9 cellular contexts compared by ENCODE assay signal in genomic region chr5:169636477-169637084, GRCh38. TPM values are rescaled to one million over a fixed set of nuclear protein-coding genes. Genes with fewer than 3 reads are reported as not detected.
DNase-seq lines count a peak whose midpoint lies in the region; ATAC-seq and TF ChIP-seq lines count a peak whose summit lies in the region.
"Had no signal": no experiment of that assay in that cellular context is flagged by ENCODE, and none has a peak within 500 bp of the region (broad histone marks: within the 10 kb centered on the region; RNA-seq: fewer than 3 reads in every experiment).

No MANE protein-coding gene starts in this region.

- intact Hi-C loops in activated CD8-positive, alpha-beta T cell treated with anti-CD3 and anti-CD28 coated beads for 36 hours (cut with micrococcal nuclease) = no loop called here
- intact Hi-C loops in tibial artery (cut with DNase I; ENCODE audit: low total_unique reads) = no loop called here

- peak overlapping the region; percentile 96 to 98 for H3K4me3 Mint-ChIP-seq in activated T-cell treated with anti-CD3 and anti-CD28 coated beads, Interleukin-2, amount 50 U/mL, for 72 hours
- peak overlapping the region; percentile 82 for H3K4me3 Mint-ChIP-seq in activated CD8-positive, alpha-beta T cell treated with anti-CD3 and anti-CD28 coated beads for 36 hours

- H3K36me3 ChIP-seq in iPS-20b (ENCODE audit: insufficient read depth, low read depth, low read length) (no peaks in the 10 kb centered on the region), tibial artery (no peaks in the 10 kb centered on the region)

- no peaks in the 10 kb centered on the region for H3K27me3 Mint-ChIP-seq in activated T-cell treated with anti-CD3 and anti-CD28 coated beads, Interleukin-2, amount 50 U/mL, for 72 hours (ENCODE audit: low read depth)
- no peaks in the 10 kb centered on the region for H3K27me3 Mint-ChIP-seq in activated CD8-positive, alpha-beta T cell treated with anti-CD3 and anti-CD28 coated beads for 36 hours

- TF ChIP-seq CTCF in activated CD8-positive, alpha-beta T cell treated with anti-CD3 and anti-CD28 coated beads for 36 hours (IDR thresholded peaks at IDR 0.05) = no peak
- no peak for TF ChIP-seq CTCF in tibial artery (IDR thresholded peaks at IDR 0.05)

- peaks cover 45% of the 10 kb centered on the region for H3K4me1 Mint-ChIP-seq in activated T-cell treated with anti-CD3 and anti-CD28 coated beads, Interleukin-2, amount 50 U/mL, for 72 hours (ENCODE audit: low read depth)
- H3K4me1 Mint-ChIP-seq in activated CD8-positive, alpha-beta T cell treated with anti-CD3 and anti-CD28 coated beads for 36 hours (ENCODE audit: low read depth) = peaks cover 41% of the 10 kb centered on the region

- H3K9me3 ChIP-seq in iPS-20b (ENCODE audit: insufficient read depth, low read depth, low read length) = 0 out of 2 replicates have a peak, but pooled peaks cover 3% of the 10 kb centered on the region
- peaks cover 0 to 9% (median 0%) of the 10 kb centered on the region in 3 donors for H3K9me3 ChIP-seq in tibial artery

- no peak overlapping the region for H3K27ac ChIP-seq in iPS-20b (ENCODE audit: low read length)
- no peak overlapping the region for H3K27ac ChIP-seq in tibial artery

- H3K27ac Mint-ChIP-seq in activated T-cell treated with anti-CD3 and anti-CD28 coated beads, Interleukin-2, amount 50 U/mL, for 72 hours = peak overlapping the region; percentile 93
- peak overlapping the region; percentile 96 for H3K27ac Mint-ChIP-seq in activated CD8-positive, alpha-beta T cell treated with anti-CD3 and anti-CD28 coated beads for 36 hours

- H3K4me3 ChIP-seq in iPS-20b (ENCODE audit: low read length) (peak overlapping the region; percentile 70), tibial artery (peak overlapping the region; percentile 35 to 39)

- no peaks in the 10 kb centered on the region for H3K4me1 ChIP-seq in iPS-20b (ENCODE audit: insufficient read depth, low read length)
- H3K4me1 ChIP-seq in tibial artery = peaks cover 0 to 7% (median 7%) of the 10 kb centered on the region in 4 donors

- H3K9ac ChIP-seq in iPS-20b (ENCODE audit: low read depth, low read length) = no peak overlapping the region

- ATAC-seq in activated T-cell treated with anti-CD3 and anti-CD28 coated beads, Interleukin-2, amount 50 U/mL, for 72 hours (replicated peaks in 1 of 2) = no peak
- no peak for ATAC-seq in activated CD8-positive, alpha-beta T cell treated with anti-CD3 and anti-CD28 coated beads for 36 hours

- no peak for DNase-seq in activated T-cell treated with anti-CD3 and anti-CD28 coated beads, Interleukin-2, amount 50 U/mL, for 72 hours
- DNase-seq in activated T-cell treated with anti-CD3 and anti-CD28 coated beads for 4 hours (no peak), tibial artery (no peak), hypothalamus (lab: John Stamatoyannopoulos, UW) (no peak), HCEC 1CT (no peak)
- DNase-seq in activated CD8-positive, alpha-beta T cell treated with anti-CD3 and anti-CD28 coated beads for 36 hours = no peak
- no peak for DNase-seq in central memory CD4-positive, alpha-beta T cell
- DNase-seq: NCI-H446 treated with DMSO at 0.1 percent for 48 hours had no signal

- peaks cover 28% of the 10 kb centered on the region for H3K27me3 ChIP-seq in iPS-20b (ENCODE audit: insufficient read depth, low read length)
- H3K27me3 ChIP-seq in tibial artery = peaks cover 0 to 29% of the 10 kb centered on the region in 2 donors

- POLR2A ChIA-PET in activated CD8-positive, alpha-beta T cell treated with anti-CD3 and anti-CD28 coated beads for 36 hours (lab: Charles Lee) = interaction anchor here (0.7 to 6.3 kb wide), 9 partner anchors 14 to 53 kb away, joined by 3 to 82 read pairs (median 6); partner anchors contain the start of gene SPDL1

- CTCF ChIA-PET in activated CD8-positive, alpha-beta T cell treated with anti-CD3 and anti-CD28 coated beads for 36 hours (lab: Charles Lee) = no interaction called here

- peaks cover 15 to 34% of the 10 kb centered on the region in 2 donors for H3K36me3 Mint-ChIP-seq in activated T-cell treated with anti-CD3 and anti-CD28 coated beads, Interleukin-2, amount 50 U/mL, for 72 hours (ENCODE audit: insufficient read depth in 2 of 2)
- H3K36me3 Mint-ChIP-seq in activated CD8-positive, alpha-beta T cell treated with anti-CD3 and anti-CD28 coated beads for 36 hours (ENCODE audit: low read depth) = peaks cover 38% of the 10 kb centered on the region

- H3K9me3 Mint-ChIP-seq in activated T-cell treated with anti-CD3 and anti-CD28 coated beads, Interleukin-2, amount 50 U/mL, for 72 hours = peaks cover 7% of the 10 kb centered on the region in 2 donors
- peaks cover 20% of the 10 kb centered on the region for H3K9me3 Mint-ChIP-seq in activated CD8-positive, alpha-beta T cell treated with anti-CD3 and anti-CD28 coated beads for 36 hours

RNA-seq across cellular contexts. Expression of gene DOCK2, which starts 0.5 kb away (rescaled TPM):
- total RNA-seq in activated T-cell treated with anti-CD3 and anti-CD28 coated beads, Interleukin-2, amount 50 U/mL, for 72 hours = 100 to 1,000 TPM; 242 to 245 TPM
- 100 to 1,000 TPM; 180 to 181 TPM for total RNA-seq in activated CD8-positive, alpha-beta T cell treated with anti-CD3 and anti-CD28 coated beads for 36 hours

RNA-seq across cellular contexts. Expression of gene SPDL1, which starts 53.0 kb away (rescaled TPM):
- 10 to 100 TPM; 28.7 to 50.6 TPM for total RNA-seq in activated T-cell treated with anti-CD3 and anti-CD28 coated beads, Interleukin-2, amount 50 U/mL, for 72 hours
- 10 to 100 TPM; 40.1 to 40.2 TPM for total RNA-seq in activated CD8-positive, alpha-beta T cell treated with anti-CD3 and anti-CD28 coated beads for 36 hours
